In the genomic region with DNA sequence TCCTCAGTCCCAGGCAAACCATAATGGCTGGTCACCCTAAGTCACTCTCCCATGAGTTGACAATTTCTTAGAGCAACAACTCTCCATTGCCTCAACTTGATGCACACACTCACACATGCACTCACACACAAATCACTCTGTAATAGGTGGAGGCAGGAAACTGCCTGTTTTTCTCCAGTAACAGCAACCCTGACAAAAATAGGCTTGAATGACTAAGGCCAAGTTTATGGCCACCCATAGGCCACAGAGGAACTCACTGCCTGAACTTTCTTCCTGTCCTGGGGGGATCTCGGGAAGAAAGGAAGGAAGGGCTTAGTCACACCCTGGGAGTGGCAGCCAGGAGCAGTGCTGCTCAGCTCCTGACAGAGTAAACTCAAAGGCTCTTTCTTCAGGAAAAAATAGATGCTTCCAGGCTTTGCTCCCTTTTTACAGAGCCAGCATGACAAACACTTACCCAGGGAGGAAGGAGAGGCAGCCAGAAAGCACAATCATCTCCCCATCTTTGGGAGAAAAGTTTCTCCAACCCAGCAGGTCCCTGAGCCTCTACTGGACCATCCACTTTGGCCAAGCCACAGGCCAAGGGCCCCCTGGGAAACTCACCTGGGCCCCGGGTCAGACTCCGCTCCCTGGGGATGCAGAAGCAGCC, we compare ENCODE assay signal across 9 cellular contexts. TPM values are rescaled to one million over a fixed set of nuclear protein-coding genes. Genes with fewer than 3 reads are reported as not detected.
A peak's percentile ranks its signal among the peaks of the same experiment; 100 is the strongest.
DNase-seq lines count a peak whose midpoint lies in the region; ATAC-seq and TF ChIP-seq lines count a peak whose summit lies in the region.
"Had no signal": no experiment of that assay in that cellular context is flagged by ENCODE, and none has a peak within 500 bp of the region (broad histone marks: within the 10 kb centered on the region; RNA-seq: fewer than 3 reads in every experiment).

No MANE protein-coding gene starts in this region.

- peak; percentile 87 for DNase-seq in GM04503 (ENCODE audit: low read depth)
- peak; percentile 53 for DNase-seq in T1000 (lab: John Stamatoyannopoulos, UW)
- peak; percentile 49 for DNase-seq in Right ventricle myocardium superior
- no peak for DNase-seq in gastrocnemius medialis
- no peak for DNase-seq in NAMALWA (ENCODE audit: low spot score)
- DNase-seq in NCI-H1092 treated with DMSO at 0.1 percent for 48 hours (lab: John Stamatoyannopoulos, UW): no peak
- no peak for DNase-seq in GM19238 (ENCODE audit: insufficient read length, low spot score)

- H3K27ac ChIP-seq in gastrocnemius medialis: peak overlapping the region; percentile 12 to 61 (median 52)

- no peak overlapping the region for H3K4me3 ChIP-seq in gastrocnemius medialis

- intact Hi-C loops in Right ventricle myocardium superior (cut with DNase I) (no loop called here), gastrocnemius medialis (cut with DNase I; ENCODE audit: low total_unique reads) (no loop called here)

- H3K27me3 ChIP-seq in gastrocnemius medialis: no peaks in the 10 kb centered on the region

- no peak for TF ChIP-seq CTCF in gastrocnemius medialis (IDR thresholded peaks at IDR 0.05 in 4 of 5, conservative IDR thresholded peaks at IDR 0.05 in 1 of 5)

- ATAC-seq in Right ventricle myocardium superior (ENCODE audit: poor library complexity) (peak; percentile 29), gastrocnemius medialis (peak in 1 of 2 donors; percentile 67), GM18520 (IDR thresholded peaks at IDR 0.05; ENCODE audit: unreplicated experiment) (no peak)

- H3K9me3 ChIP-seq in gastrocnemius medialis: no peaks in the 10 kb centered on the region

- in situ Hi-C loops in gastrocnemius medialis (cut with MboI; ENCODE audit: low sequenced_read_pairs in 4 of 4): no loop called here

- TF ChIP-seq POLR2A in gastrocnemius medialis (IDR thresholded peaks at IDR 0.05): no peak

- H3K36me3 ChIP-seq in gastrocnemius medialis: no peaks in the 10 kb centered on the region

- no peaks in the 10 kb centered on the region for H3K4me1 ChIP-seq in gastrocnemius medialis

RNA-seq across cellular contexts. Expression of a gene that starts 0.4 kb away (rescaled TPM):
- 16.7 TPM for total RNA-seq in Right ventricle myocardium superior
- under 1 TPM in 3 of 4 donors, not detected in 1; 0.10 to 0.41 (median 0.20) TPM for total RNA-seq in gastrocnemius medialis
- total RNA-seq: T-helper 1 cell treated with Interleukin-12 subunit alpha and Interleukin-12 subunit beta and Interleukin-4 antibody, amounts not matched to agents 30 ng/mL and 1 ng/mL, for 36 hours had no signal

Comparison
In these comparisons a context has a peak if more than half of its experiments do, and no peak if none do; other contexts are left out.
1. DNase-seq: peak in GM04503 (single experiment), T1000 (single experiment) and Right ventricle myocardium superior (single experiment); none in gastrocnemius medialis (0 of 2), NAMALWA (single experiment), NCI-H1092 treated with DMSO at 0.1 percent for 48 hours (single experiment) and GM19238 (single experiment).
2. RNA of a gene that starts 0.4 kb away (total RNA-seq): 16.7 TPM in Right ventricle myocardium superior (single experiment); 0.10 to 0.41 TPM in gastrocnemius medialis; every median in the first group is over 10 times any median in the second.